In genomic region chr1:152495066-152495675, GRCh38 we compare ENCODE assay signal across 9 cellular contexts. TPM values are rescaled to one million over a fixed set of nuclear protein-coding genes. Genes with fewer than 3 reads are reported as not detected.
DNase-seq lines count a peak whose midpoint lies in the region; ATAC-seq lines count a peak whose summit lies in the region.
"Had no signal": no experiment of that assay in that cellular context is flagged by ENCODE, and none has a peak within 500 bp of the region (broad histone marks: within the 10 kb centered on the region; RNA-seq: fewer than 3 reads in every experiment).

No MANE protein-coding gene starts in this region.

- in situ Hi-C loops in KBM-7 (cut with MboI; ENCODE audit: low pct_unique_long_range_greater_than_20kb, low sequenced_read_pairs) = no loop called here

- peak; percentile 49 for DNase-seq in activated CD8-positive, alpha-beta memory T cell treated with anti-CD3 and anti-CD28 coated beads, Interleukin-2, amount 10 ng/mL, durations not matched to agents 7 days and 5 days
- DNase-seq in activated CD8-positive, alpha-beta memory T cell treated with anti-CD3 and anti-CD28 coated beads, Interleukin-2, amount 50 U/mL, for 4 hours = no peak
- DNase-seq in KBM-7 (peak; percentile 54), myocyte (ENCODE audit: low read depth) (peak; percentile 50), sciatic nerve (ENCODE audit: low spot score) (no peak), NCI-H1436 treated with DMSO at 0.1 percent for 48 hours (lab: John Stamatoyannopoulos, UW) (no peak)
- DNase-seq in activated CD4-positive, alpha-beta T cell treated with anti-CD3 and anti-CD28 coated beads, Interleukin-2, amount 50 U/mL, for 48 hours = peak; percentile 45 to 61
- DNase-seq: pancreas had no signal

- no peak for ATAC-seq in activated CD8-positive, alpha-beta memory T cell treated with anti-CD3 and anti-CD28 coated beads, Interleukin-2, amount 10 ng/mL, durations not matched to agents 7 days and 5 days
- no peak for ATAC-seq in GM21529 (IDR thresholded peaks at IDR 0.05; ENCODE audit: unreplicated experiment)
- no peak for ATAC-seq in sciatic nerve

- no peaks in the 10 kb centered on the region for H3K9me3 Mint-ChIP-seq in activated CD8-positive, alpha-beta memory T cell treated with anti-CD3 and anti-CD28 coated beads, Interleukin-2, amount 10 ng/mL, durations not matched to agents 7 days and 5 days (ENCODE audit: low read depth)

- no peak overlapping the region for H3K27ac Mint-ChIP-seq in activated CD8-positive, alpha-beta memory T cell treated with anti-CD3 and anti-CD28 coated beads, Interleukin-2, amount 10 ng/mL, durations not matched to agents 7 days and 5 days

- no peak overlapping the region for H3K4me3 Mint-ChIP-seq in activated CD8-positive, alpha-beta memory T cell treated with anti-CD3 and anti-CD28 coated beads, Interleukin-2, amount 10 ng/mL, durations not matched to agents 7 days and 5 days

- intact Hi-C loops in sciatic nerve (cut with DNase I) = no loop called here

- H3K27me3 Mint-ChIP-seq in activated CD8-positive, alpha-beta memory T cell treated with anti-CD3 and anti-CD28 coated beads, Interleukin-2, amount 10 ng/mL, durations not matched to agents 7 days and 5 days = peaks cover 3% of the 10 kb centered on the region

- CTCF ChIA-PET in activated CD8-positive, alpha-beta memory T cell treated with anti-CD3 and anti-CD28 coated beads, Interleukin-2, amount 10 ng/mL, durations not matched to agents 7 days and 5 days (lab: Charles Lee) = no interaction called here

- H3K36me3 Mint-ChIP-seq in activated CD8-positive, alpha-beta memory T cell treated with anti-CD3 and anti-CD28 coated beads, Interleukin-2, amount 10 ng/mL, durations not matched to agents 7 days and 5 days = no peaks in the 10 kb centered on the region

- no peaks in the 10 kb centered on the region for H3K4me1 Mint-ChIP-seq in activated CD8-positive, alpha-beta memory T cell treated with anti-CD3 and anti-CD28 coated beads, Interleukin-2, amount 10 ng/mL, durations not matched to agents 7 days and 5 days

RNA-seq across cellular contexts. Expression of gene LCE5A, which starts 15.4 kb away (rescaled TPM):
- total RNA-seq in activated CD8-positive, alpha-beta memory T cell treated with anti-CD3 and anti-CD28 coated beads, Interleukin-2, amount 10 ng/mL, durations not matched to agents 7 days and 5 days = not detected
- total RNA-seq in myocyte = not detected in 2 replicates
- not detected for polyA plus RNA-seq in myocyte (2012)
- total RNA-seq in sciatic nerve = not detected
- total RNA-seq: pancreas had no signal
- polyA plus RNA-seq: pancreas had no signal

RNA-seq across cellular contexts. Expression of gene CRCT1, which starts 19.1 kb away (rescaled TPM):
- total RNA-seq in activated CD8-positive, alpha-beta memory T cell treated with anti-CD3 and anti-CD28 coated beads, Interleukin-2, amount 10 ng/mL, durations not matched to agents 7 days and 5 days = not detected
- not detected in 2 replicates for total RNA-seq in myocyte
- not detected for polyA plus RNA-seq in myocyte (2012)
- total RNA-seq in sciatic nerve = not detected
- total RNA-seq: pancreas had no signal

Comparison
In these comparisons a context has a peak if more than half of its experiments do, and no peak if none do; other contexts are left out.
1. DNase-seq: peak in activated CD8-positive, alpha-beta memory T cell treated with anti-CD3 and anti-CD28 coated beads, Interleukin-2, amount 10 ng/mL, durations not matched to agents 7 days and 5 days (single experiment), KBM-7 (single experiment), activated CD4-positive, alpha-beta T cell treated with anti-CD3 and anti-CD28 coated beads, Interleukin-2, amount 50 U/mL, for 48 hours (2 of 2) and myocyte (single experiment); none in activated CD8-positive, alpha-beta memory T cell treated with anti-CD3 and anti-CD28 coated beads, Interleukin-2, amount 50 U/mL, for 4 hours (single experiment), sciatic nerve (single experiment) and NCI-H1436 treated with DMSO at 0.1 percent for 48 hours (single experiment).